In the genomic region with DNA sequence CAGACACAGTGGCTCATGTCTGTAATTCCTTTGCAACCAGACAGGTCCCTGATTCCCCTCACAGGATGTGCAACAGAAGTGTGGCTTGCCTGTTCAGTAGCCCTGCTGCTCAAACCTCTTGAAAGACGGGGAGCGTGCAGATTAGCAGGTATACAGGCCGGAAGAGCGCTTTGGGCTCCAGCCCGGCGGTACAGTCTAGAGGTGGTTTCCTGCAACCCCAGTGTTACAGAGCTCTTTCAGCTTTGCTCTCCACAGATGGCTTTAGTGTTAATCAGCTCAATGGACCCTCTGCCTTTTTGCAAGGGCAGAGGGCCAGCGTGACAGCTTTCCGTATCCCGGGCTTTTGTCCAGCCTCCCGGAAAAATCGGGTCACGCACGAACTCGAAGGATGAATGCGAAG, we compare ENCODE assay signal across 19 cellular contexts.
DNase-seq lines count a peak whose midpoint lies in the region; ATAC-seq and TF ChIP-seq lines count a peak whose summit lies in the region.
"Had no signal": no experiment of that assay in that cellular context is flagged by ENCODE, and none has a peak within 500 bp of the region (broad histone marks: within the 10 kb centered on the region; RNA-seq: fewer than 3 reads in every experiment).

No MANE protein-coding gene starts in this region.

- ATAC-seq in GM18498 (IDR thresholded peaks at IDR 0.05; ENCODE audit: unreplicated experiment), result peak; percentile 82
- ATAC-seq in GM19455 (IDR thresholded peaks at IDR 0.05; ENCODE audit: unreplicated experiment), result peak; percentile 58
- peak; percentile 89 for ATAC-seq in HG03066 (IDR thresholded peaks at IDR 0.05; ENCODE audit: low read depth, unreplicated experiment)
- ATAC-seq in activated naive CD8-positive, alpha-beta T cell treated with anti-CD3 and anti-CD28 coated beads, Interleukin-2, amount 50 U/mL, for 24 hours, result peak; percentile 57
- ATAC-seq in omental fat pad (ENCODE audit: low FRiP score), result no peak
- ATAC-seq: body of pancreas, left cardiac atrium, mucosa of descending colon had no signal

- H3K4me1 Mint-ChIP-seq in activated naive CD8-positive, alpha-beta T cell treated with anti-CD3 and anti-CD28 coated beads, Interleukin-2, amount 50 U/mL, for 24 hours, result peaks cover 2% of the 10 kb centered on the region

- no peak overlapping the region for H3K27ac Mint-ChIP-seq in activated naive CD8-positive, alpha-beta T cell treated with anti-CD3 and anti-CD28 coated beads, Interleukin-2, amount 50 U/mL, for 24 hours
- H3K27ac Mint-ChIP-seq: stimulated activated naive CD8-positive, alpha-beta T cell treated with anti-CD3 and anti-CD28 coated beads, Interleukin-15, Interleukin-2, amounts not matched to agents 100 ng/mL and 50 ng/mL, for 24 hours had no signal

- peaks cover 4% of the 10 kb centered on the region for H3K27me3 Mint-ChIP-seq in activated naive CD8-positive, alpha-beta T cell treated with anti-CD3 and anti-CD28 coated beads, Interleukin-2, amount 50 U/mL, for 24 hours

- H3K9me3 Mint-ChIP-seq in activated naive CD8-positive, alpha-beta T cell treated with anti-CD3 and anti-CD28 coated beads, Interleukin-2, amount 50 U/mL, for 24 hours, result no peaks in the 10 kb centered on the region
- H3K9me3 Mint-ChIP-seq: stimulated activated naive CD8-positive, alpha-beta T cell treated with anti-CD3 and anti-CD28 coated beads, Interleukin-15, Interleukin-2, amounts not matched to agents 100 ng/mL and 50 ng/mL, for 24 hours had no signal

- no peak for DNase-seq in activated naive CD8-positive, alpha-beta T cell treated with anti-CD3 and anti-CD28 coated beads, Interleukin-2, amount 50 U/mL, for 24 hours
- no peak for DNase-seq in HuH-7 (ENCODE audit: low spot score)
- no peak for DNase-seq in omental fat pad (ENCODE audit: low spot score)
- no peak for DNase-seq in ureter (ENCODE audit: low spot score)
- DNase-seq in mucosa of gallbladder (ENCODE audit: low spot score), result no peak
- DNase-seq: activated effector memory CD4-positive, alpha-beta T cell treated with anti-CD3 and anti-CD28 coated beads, Interleukin-2, amount 50 U/mL, for 16 hours; BE2C; body of pancreas; DMS153; hippocampal formation; left cardiac atrium; mucosa of descending colon; ovary; Right ventricle myocardium superior; T1000 had no signal

- H3K36me3 Mint-ChIP-seq in activated naive CD8-positive, alpha-beta T cell treated with anti-CD3 and anti-CD28 coated beads, Interleukin-2, amount 50 U/mL, for 24 hours (ENCODE audit: low read depth), result no peaks in the 10 kb centered on the region

- TF ChIP-seq CTCF in omental fat pad (IDR thresholded peaks at IDR 0.05), result no peak

- H3K4me3 Mint-ChIP-seq in activated naive CD8-positive, alpha-beta T cell treated with anti-CD3 and anti-CD28 coated beads, Interleukin-2, amount 50 U/mL, for 24 hours, result no peak overlapping the region
- H3K4me3 Mint-ChIP-seq: stimulated activated naive CD8-positive, alpha-beta T cell treated with anti-CD3 and anti-CD28 coated beads, Interleukin-15, Interleukin-2, amounts not matched to agents 100 ng/mL and 50 ng/mL, for 24 hours had no signal
